1 cellular context compared by ENCODE assay signal in genomic region chr7:7251742-7252141, GRCh38.
TF ChIP-seq lines count a peak whose summit lies in the region.

No MANE protein-coding gene starts in this region.

TF ChIP-seq in GM12878, 131 proteins besides CTCF, POLR2A, EP300 and RAD21 (continued from another document and continues in another):
- TF ChIP-seq CUX1 (IDR thresholded peaks at IDR 0.05; ENCODE audit: insufficient replicate concordance, low read depth, low read length) (peak; percentile 41), NFYA (IDR thresholded peaks at IDR 0.05; ENCODE audit: borderline replicate concordance, low read depth, low read length) (no peak), TCF12 (IDR thresholded peaks at IDR 0.05; ENCODE audit: low read depth, low read length) (peak; percentile 87), CREM (IDR thresholded peaks at IDR 0.05; ENCODE audit: low read depth) (peak; percentile 66; the same call in 1 of the 2 replicates), CBX5 (IDR thresholded peaks at IDR 0.05; ENCODE audit: low read depth) (0 out of 2 replicates have a peak, but pooled peaks have one; percentile 22), BCL3 (IDR thresholded peaks at IDR 0.05; ENCODE audit: borderline replicate concordance, insufficient read depth, low read depth, low read length, poor library complexity, severe bottlenecking) (no peak), CBFB (IDR thresholded peaks at IDR 0.05; ENCODE audit: low read depth) (0 out of 2 replicates have a peak, but pooled peaks have one; percentile 43), FOS (IDR thresholded peaks at IDR 0.05; ENCODE audit: borderline replicate concordance, extremely low read depth, insufficient read length) (no peak), MTA3 (IDR thresholded peaks at IDR 0.05; ENCODE audit: borderline replicate concordance, low read length) (no peak), IRF4 (IDR thresholded peaks at IDR 0.05; ENCODE audit: low read depth, low read length) (peak; percentile 99), MYC (IDR thresholded peaks at IDR 0.05; ENCODE audit: insufficient read depth, insufficient read length, insufficient replicate concordance, low read length, severe bottlenecking) (no peak), TAF1 (IDR thresholded peaks at IDR 0.05; ENCODE audit: borderline replicate concordance, low read depth, low read length) (no peak), BCL11A (IDR thresholded peaks at IDR 0.05; ENCODE audit: low read depth, low read length) (peak; percentile 87; the same call in 1 of the 2 replicates), KLF5 (IDR thresholded peaks at IDR 0.05; ENCODE audit: partially characterized antibody) (no peak), NFIC (IDR thresholded peaks at IDR 0.05; ENCODE audit: low read depth, low read length) (peak; percentile 82), SKIL (IDR thresholded peaks at IDR 0.05; ENCODE audit: low read depth, poor library complexity, severe bottlenecking) (peak; percentile 66), GATAD2B (conservative IDR thresholded peaks at IDR 0.05; ENCODE audit: low read depth) (peak; percentile 80), FOXK2 (IDR thresholded peaks at IDR 0.05) (no peak), PKNOX1 (IDR thresholded peaks at IDR 0.05) (no peak), ZNF24 (IDR thresholded peaks at IDR 0.05) (peak; percentile 95), PRDM15 (CRISPR knock-in tag; IDR thresholded peaks at IDR 0.05) (no peak), MXI1 (IDR thresholded peaks at IDR 0.05; ENCODE audit: low read depth, low read length) (peak; percentile 63; the same call in 1 of the 2 replicates), DPF2 (IDR thresholded peaks at IDR 0.05) (peak; percentile 98), CREB1 (IDR thresholded peaks at IDR 0.05; ENCODE audit: low read depth) (0 out of 2 replicates have a peak, but pooled peaks have one; percentile 9), RELB (IDR thresholded peaks at IDR 0.05; ENCODE audit: low read depth) (peak; percentile 82; the same call in 1 of the 2 replicates), EED (IDR thresholded peaks at IDR 0.05; ENCODE audit: low read depth) (peak; percentile 60; the same call in 1 of the 2 replicates), RAD51 (IDR thresholded peaks at IDR 0.05) (peak; percentile 34; the same call in 1 of the 2 replicates), SPI1 (IDR thresholded peaks at IDR 0.05; ENCODE audit: borderline replicate concordance, insufficient read depth, low read depth, low read length) (peak; percentile 100), RUNX3 (IDR thresholded peaks at IDR 0.05; ENCODE audit: low read length) (peak; percentile 86), BHLHE40 (IDR thresholded peaks at IDR 0.05; ENCODE audit: borderline replicate concordance in 1 of 2, low read depth in 2 of 2, low read length in 1 of 2) (peak in 1 of 2 experiments; percentile 74; a peak in 2 of 4 replicates), JUNB (IDR thresholded peaks at IDR 0.05) (0 out of 2 replicates have a peak, but pooled peaks have one; percentile 27), IKZF1 (conservative IDR thresholded peaks at IDR 0.05) (peak; percentile 85), IKZF2 (IDR thresholded peaks at IDR 0.05) (peak; percentile 90), POU2F2 (IDR thresholded peaks at IDR 0.05; ENCODE audit: borderline replicate concordance, low read depth, low read length) (no peak), ATF3 (IDR thresholded peaks at IDR 0.05; ENCODE audit: borderline replicate concordance, extremely low read depth, low read depth, low read length) (no peak), EGR1 (IDR thresholded peaks at IDR 0.05; ENCODE audit: borderline replicate concordance in 1 of 2, low read depth in 2 of 2, low read length in 2 of 2) (no peak), JUND (IDR thresholded peaks at IDR 0.05; ENCODE audit: low read depth, low read length) (no peak), SRF (IDR thresholded peaks at IDR 0.05; ENCODE audit: low read depth in 2 of 2, low read length in 2 of 2) (0 out of 4 replicates have a peak, but pooled peaks of 1 of the 2 experiments have one; percentile 3), ATF7 (IDR thresholded peaks at IDR 0.05; ENCODE audit: low read depth) (peak; percentile 71), ATF2 (IDR thresholded peaks at IDR 0.05; ENCODE audit: low read length) (peak; percentile 59; the same call in 1 of the 2 replicates), MEF2B (IDR thresholded peaks at IDR 0.05; ENCODE audit: partially characterized antibody, poor library complexity, severe bottlenecking) (peak; percentile 55)
